ENCODE assay signal across 8 cellular contexts in genomic region chr14:37985826-37986470, GRCh38.
DNase-seq lines count a peak whose midpoint lies in the region; ATAC-seq and TF ChIP-seq lines count a peak whose summit lies in the region.

No MANE protein-coding gene starts in this region.

- intact Hi-C loops in Right ventricle myocardium superior (cut with DNase I) = loop anchor here (10.0 kb wide), 1 partner anchor 879 kb away; no protein-coding TSS in a partner anchor
- intact Hi-C loops in activated CD4-positive, alpha-beta T cell treated with anti-CD3 and anti-CD28 coated beads for 36 hours (cut with DNase I, micrococcal nuclease) = loop anchor here (1.0 to 10.0 kb wide), 2 partner anchors 211 to 879 kb away; no protein-coding TSS in a partner anchor

- H3K27me3 ChIP-seq in cardiac muscle cell (no peaks in the 10 kb centered on the region), suprapubic skin (no peaks in the 10 kb centered on the region)
- H3K27me3 ChIP-seq in effector memory CD4-positive, alpha-beta T cell (replicated peaks; ENCODE audit: control insufficient read depth, insufficient read depth, low read length, poor library complexity, severe bottlenecking) = no peaks in the 10 kb centered on the region

- H3K36me3 Mint-ChIP-seq in activated CD4-positive, alpha-beta T cell treated with anti-CD3 and anti-CD28 coated beads for 36 hours (ENCODE audit: low read depth) = peaks cover 2% of the 10 kb centered on the region
- H3K36me3 Mint-ChIP-seq in naive thymus-derived CD8-positive, alpha-beta T cell = peaks cover 0 to 6% (median 6%) of the 10 kb centered on the region in 3 donors

- no peak overlapping the region for H3K27ac Mint-ChIP-seq in activated CD4-positive, alpha-beta T cell treated with anti-CD3 and anti-CD28 coated beads for 36 hours
- H3K27ac Mint-ChIP-seq in naive thymus-derived CD8-positive, alpha-beta T cell = no peak overlapping the region

- H3K27ac ChIP-seq in cardiac muscle cell (no peak overlapping the region), suprapubic skin (no peak overlapping the region)
- no peak overlapping the region for H3K27ac ChIP-seq in effector memory CD4-positive, alpha-beta T cell (ENCODE audit: insufficient read depth, low read length, poor library complexity, severe bottlenecking)

- H3K9me3 ChIP-seq in cardiac muscle cell (ENCODE audit: low read depth) (no peaks in the 10 kb centered on the region), suprapubic skin (peaks cover 5% of the 10 kb centered on the region)
- H3K9me3 ChIP-seq in effector memory CD4-positive, alpha-beta T cell (ENCODE audit: control insufficient read depth, low read length) = no peaks in the 10 kb centered on the region

- H3K36me3 ChIP-seq in cardiac muscle cell (no peaks in the 10 kb centered on the region), suprapubic skin (no peaks in the 10 kb centered on the region)
- no peaks in the 10 kb centered on the region for H3K36me3 ChIP-seq in effector memory CD4-positive, alpha-beta T cell (ENCODE audit: control insufficient read depth, insufficient read depth, low read length)

- WGBS in suprapubic skin = 73% methylated on average over 2 of the region's 2 CpGs

- peaks cover 6% of the 10 kb centered on the region for H3K9me3 Mint-ChIP-seq in activated CD4-positive, alpha-beta T cell treated with anti-CD3 and anti-CD28 coated beads for 36 hours (ENCODE audit: low read depth)
- H3K9me3 Mint-ChIP-seq in naive thymus-derived CD8-positive, alpha-beta T cell = peaks cover 0 to 12% (median 7%) of the 10 kb centered on the region in 9 donors

- TF ChIP-seq CTCF in cardiac muscle cell (IDR thresholded peaks at IDR 0.05; ENCODE audit: low read depth, low read length) = peak; percentile 78
- peak; percentile 44 to 61 for TF ChIP-seq CTCF in suprapubic skin (IDR thresholded peaks at IDR 0.05)

- H3K27me3 Mint-ChIP-seq in activated CD4-positive, alpha-beta T cell treated with anti-CD3 and anti-CD28 coated beads for 36 hours = no peaks in the 10 kb centered on the region
- H3K27me3 Mint-ChIP-seq in naive thymus-derived CD8-positive, alpha-beta T cell = no peaks in the 10 kb centered on the region

- DNase-seq in cardiac muscle cell (ENCODE audit: low read depth in 1 of 2, low spot score in 1 of 2) (peak; percentile 69 to 76), Right ventricle myocardium superior (no peak), NAMALWA (ENCODE audit: low spot score) (peak; percentile 24), suprapubic skin (ENCODE audit: low spot score in 2 of 2) (no peak)
- peak; percentile 63 for DNase-seq in activated CD4-positive, alpha-beta T cell treated with anti-CD3 and anti-CD28 coated beads for 36 hours
- peak in 2 of 3 donors; percentile 12 to 26 for DNase-seq in effector memory CD4-positive, alpha-beta T cell
- DNase-seq in naive thymus-derived CD8-positive, alpha-beta T cell = peak; percentile 10 to 76 (median 44)

- POLR2A ChIA-PET in activated CD4-positive, alpha-beta T cell treated with anti-CD3 and anti-CD28 coated beads for 36 hours (lab: Charles Lee) = no interaction called here
- POLR2A ChIA-PET in naive thymus-derived CD8-positive, alpha-beta T cell (lab: Charles Lee) = no interaction called here

- ATAC-seq in Right ventricle myocardium superior (ENCODE audit: poor library complexity) (no peak), GM18511 (IDR thresholded peaks at IDR 0.05; ENCODE audit: unreplicated experiment) (no peak)
- ATAC-seq in activated CD4-positive, alpha-beta T cell treated with anti-CD3 and anti-CD28 coated beads for 36 hours = peak; percentile 36
- ATAC-seq in naive thymus-derived CD8-positive, alpha-beta T cell = peak; percentile 55 to 62

- no peak for TF ChIP-seq POLR2A in suprapubic skin (IDR thresholded peaks at IDR 0.05)

- no peak overlapping the region for H3K4me3 Mint-ChIP-seq in activated CD4-positive, alpha-beta T cell treated with anti-CD3 and anti-CD28 coated beads for 36 hours
- H3K4me3 Mint-ChIP-seq in naive thymus-derived CD8-positive, alpha-beta T cell = no peak overlapping the region

- no peak for TF ChIP-seq EP300 in suprapubic skin (IDR thresholded peaks at IDR 0.05)

- H3K4me3 ChIP-seq in cardiac muscle cell (no peak overlapping the region), suprapubic skin (no peak overlapping the region)
- H3K4me3 ChIP-seq in effector memory CD4-positive, alpha-beta T cell (ENCODE audit: insufficient read depth, low read depth, low read length, poor library complexity, severe bottlenecking) = no peak overlapping the region

- H3K4me1 ChIP-seq in cardiac muscle cell (ENCODE audit: low read depth) = no peaks in the 10 kb centered on the region
- H3K4me1 ChIP-seq in effector memory CD4-positive, alpha-beta T cell (ENCODE audit: control insufficient read depth, insufficient read depth, low read length, poor library complexity, severe bottlenecking) = no peaks in the 10 kb centered on the region
- H3K4me1 ChIP-seq in suprapubic skin = no peaks in the 10 kb centered on the region

- CTCF ChIA-PET in activated CD4-positive, alpha-beta T cell treated with anti-CD3 and anti-CD28 coated beads for 36 hours (lab: Charles Lee) = interaction anchor here (0.7 to 1.2 kb wide), 5 partner anchors 176 to 1029 kb away, joined by 3 to 5 read pairs (median 4); no protein-coding TSS in a partner anchor

- H3K4me1 Mint-ChIP-seq in activated CD4-positive, alpha-beta T cell treated with anti-CD3 and anti-CD28 coated beads for 36 hours = no peaks in the 10 kb centered on the region
- peaks cover 0 to 9% (median 3%) of the 10 kb centered on the region in 4 donors for H3K4me1 Mint-ChIP-seq in naive thymus-derived CD8-positive, alpha-beta T cell

Comparison
In these comparisons a context has a peak if more than half of its experiments do, and no peak if none do; other contexts are left out.
1. DNase-seq: peak in cardiac muscle cell (2 of 2), NAMALWA (single experiment), activated CD4-positive, alpha-beta T cell treated with anti-CD3 and anti-CD28 coated beads for 36 hours (single experiment), effector memory CD4-positive, alpha-beta T cell (2 of 3) and naive thymus-derived CD8-positive, alpha-beta T cell (10 of 10); none in Right ventricle myocardium superior (single experiment) and suprapubic skin (0 of 2).
2. ATAC-seq: peak in activated CD4-positive, alpha-beta T cell treated with anti-CD3 and anti-CD28 coated beads for 36 hours (single experiment) and naive thymus-derived CD8-positive, alpha-beta T cell (2 of 2); none in Right ventricle myocardium superior (single experiment) and GM18511 (single experiment).